In genomic region chr17:19805006-19805405, GRCh38 we compare ENCODE assay signal across 27 cellular contexts. TPM values are rescaled to one million over a fixed set of nuclear protein-coding genes. Genes with fewer than 3 reads are reported as not detected.
A peak's percentile ranks its signal among the peaks of the same experiment; 100 is the strongest.
DNase-seq lines count a peak whose midpoint lies in the region; ATAC-seq, FAIRE-seq and TF ChIP-seq lines count a peak whose summit lies in the region.
"Had no signal": no experiment of that assay in that cellular context is flagged by ENCODE, and none has a peak within 500 bp of the region (broad histone marks: within the 10 kb centered on the region; RNA-seq: fewer than 3 reads in every experiment).

No MANE protein-coding gene starts in this region.

- H2AFZ ChIP-seq in astrocyte (ENCODE audit: low read depth, low read length) = no peak overlapping the region

- TF ChIP-seq CTCF in astrocyte (IDR thresholded peaks at IDR 0.05; ENCODE audit: insufficient read depth, low read depth, low read length) (no peak), fibroblast of villous mesenchyme (IDR thresholded peaks at IDR 0.05; ENCODE audit: insufficient read depth, low read depth, low read length) (no peak), thoracic aorta (IDR thresholded peaks at IDR 0.05) (no peak)

- no peaks in the 10 kb centered on the region for H3K79me2 ChIP-seq in astrocyte (ENCODE audit: insufficient read depth, low read length)

- H3K9me3 ChIP-seq in astrocyte (ENCODE audit: insufficient read depth, low read depth, low read length) (no peaks in the 10 kb centered on the region), thoracic aorta (no peaks in the 10 kb centered on the region)
- H3K9me3 ChIP-seq: adrenal gland, HAP-1, Peyer's patch had no signal

- peaks cover 3% of the 10 kb centered on the region for H3K36me3 Mint-ChIP-seq in astrocyte (ENCODE audit: low read depth, unreplicated experiment)

- no peak overlapping the region for H3K27ac Mint-ChIP-seq in astrocyte (ENCODE audit: unreplicated experiment)
- H3K27ac Mint-ChIP-seq: activated CD4-positive, alpha-beta T cell treated with anti-CD3 and anti-CD28 coated beads, Interleukin-2, amount 10 ng/mL, durations not matched to agents 7 days and 5 days; CD8-positive, alpha-beta memory T cell; naive B cell had no signal

- H3K4me3 ChIP-seq in astrocyte (ENCODE audit: insufficient read depth, low read depth, low read length) = no peak overlapping the region
- H3K4me3 ChIP-seq in fibroblast of villous mesenchyme (ENCODE audit: low read depth, low read length) = no peak overlapping the region
- no peak overlapping the region for H3K4me3 ChIP-seq in thoracic aorta
- H3K4me3 ChIP-seq in H7 (ENCODE audit: insufficient read depth, low read depth, low read length) = no peak overlapping the region
- H3K4me3 ChIP-seq: adrenal gland, HAP-1, Peyer's patch had no signal

- H4K20me1 ChIP-seq in astrocyte (ENCODE audit: insufficient read depth, low read length) = no peaks in the 10 kb centered on the region

- no peak overlapping the region for H3K4me2 ChIP-seq in astrocyte (ENCODE audit: low read length)

- H3K4me3 Mint-ChIP-seq in astrocyte (ENCODE audit: unreplicated experiment) = no peak overlapping the region
- H3K4me3 Mint-ChIP-seq: activated CD4-positive, alpha-beta T cell treated with anti-CD3 and anti-CD28 coated beads, Interleukin-2, amount 10 ng/mL, durations not matched to agents 7 days and 5 days; CD8-positive, alpha-beta memory T cell; naive B cell had no signal

- no peaks in the 10 kb centered on the region for H3K27me3 Mint-ChIP-seq in astrocyte (ENCODE audit: low read depth, unreplicated experiment)
- H3K27me3 Mint-ChIP-seq: activated CD4-positive, alpha-beta T cell treated with anti-CD3 and anti-CD28 coated beads, Interleukin-2, amount 10 ng/mL, durations not matched to agents 7 days and 5 days; CD8-positive, alpha-beta memory T cell; naive B cell had no signal

- peak; percentile 17 for DNase-seq in AG20443 (ENCODE audit: low spot score)
- DNase-seq in astrocyte (ENCODE audit: low read depth) = no peak
- peak; percentile 88 for DNase-seq in fibroblast of villous mesenchyme (ENCODE audit: low read depth)
- no peak for DNase-seq in thoracic aorta (ENCODE audit: low spot score)
- no peak for DNase-seq in NCI-H1436 treated with DMSO at 0.1 percent for 48 hours (lab: John Stamatoyannopoulos, UW)
- no peak for DNase-seq in H7
- DNase-seq: activated CD4-positive, alpha-beta T cell treated with anti-CD3 and anti-CD28 coated beads, Interleukin-2, amount 10 ng/mL, durations not matched to agents 7 days and 5 days; activated naive CD4-positive, alpha-beta T cell treated with Interleukin-2 at 50 U/mL for 16 hours; activated T-cell treated with anti-CD3 and anti-CD28 coated beads, Interleukin-2, amount 50 U/mL, for 48 hours; adrenal gland; brain microvascular endothelial cell; CD8-positive, alpha-beta memory T cell; effector CD4-positive, alpha-beta T cell; KG1; left ventricle myocardium superior; MM.1S; naive B cell; NCI-H2081; NCI-H226; Peyer's patch; small intestine; stimulated activated CD4-positive, alpha-beta T cell treated with anti-CD3 and anti-CD28 coated beads, Interleukin-2, amount 100 ng/mL, for 48 hours had no signal

- ATAC-seq in thoracic aorta (ENCODE audit: insufficient number of reproducible peaks, low FRiP score, low read depth) (peak; percentile 60), GM21717 (IDR thresholded peaks at IDR 0.05; ENCODE audit: unreplicated experiment) (no peak), HG02973 (IDR thresholded peaks at IDR 0.05; ENCODE audit: unreplicated experiment) (no peak)
- ATAC-seq: left ventricle myocardium superior had no signal

- H3K9me3 Mint-ChIP-seq in astrocyte (ENCODE audit: unreplicated experiment) = no peaks in the 10 kb centered on the region
- H3K9me3 Mint-ChIP-seq: activated CD4-positive, alpha-beta T cell treated with anti-CD3 and anti-CD28 coated beads, Interleukin-2, amount 10 ng/mL, durations not matched to agents 7 days and 5 days; CD8-positive, alpha-beta memory T cell; naive B cell had no signal

- H3K27ac ChIP-seq in astrocyte (ENCODE audit: low read depth, low read length) (no peak overlapping the region), thoracic aorta (peak overlapping the region; percentile 32 to 57)
- H3K27ac ChIP-seq: brain microvascular endothelial cell, epithelial cell of prostate, Peyer's patch had no signal

- H3K36me3 ChIP-seq in astrocyte (ENCODE audit: insufficient read depth, low read length) (no peaks in the 10 kb centered on the region), thoracic aorta (peaks cover 11% of the 10 kb centered on the region), H7 (replicated peaks; ENCODE audit: control insufficient read depth, insufficient read depth, low read length) (no peaks in the 10 kb centered on the region)
- H3K36me3 ChIP-seq: HAP-1 had no signal

- no peak overlapping the region for H3K9ac ChIP-seq in astrocyte (ENCODE audit: low read length)

- no peaks in the 10 kb centered on the region for H3K4me1 Mint-ChIP-seq in astrocyte (ENCODE audit: low read depth, unreplicated experiment)
- H3K4me1 Mint-ChIP-seq: naive B cell had no signal

- FAIRE-seq in astrocyte (lab: Jason Lieb, UNC) = peak; percentile 5
- FAIRE-seq: islet of Langerhans, small intestine had no signal

- no peaks in the 10 kb centered on the region for H3K27me3 ChIP-seq in astrocyte (ENCODE audit: insufficient read depth, low read length)
- H3K27me3 ChIP-seq in thoracic aorta (replicated peaks; ENCODE audit: insufficient read depth) = no peaks in the 10 kb centered on the region
- H3K27me3 ChIP-seq in H7 (ENCODE audit: control insufficient read depth, insufficient read depth, low read length) = no peaks in the 10 kb centered on the region
- H3K27me3 ChIP-seq: adrenal gland, brain microvascular endothelial cell, Peyer's patch had no signal

- H3K4me1 ChIP-seq in astrocyte (ENCODE audit: insufficient read depth, low read length) (no peaks in the 10 kb centered on the region), thoracic aorta (ENCODE audit: control insufficient read depth in 1 of 2, low read depth in 2 of 2) (peaks cover 0 to 13% of the 10 kb centered on the region in 2 donors)
- H3K4me1 ChIP-seq: HAP-1, Peyer's patch had no signal

RNA-seq across cellular contexts. Expression of gene ALDH3A1, which starts 56.9 kb away (rescaled TPM):
- total RNA-seq in astrocyte (not detected in 2 replicates), fibroblast of villous mesenchyme (not detected in 2 replicates), thoracic aorta (10 to 100 TPM in 1 of 2 donors, 1 to 10 TPM in 1; 3.2 to 21.2 TPM)
- total RNA-seq in H7 (2014; rRNA removed; shearing (Covaris generic)) = 0.24 and 0.26 TPM in 2 replicates
- total RNA-seq: activated CD4-positive, alpha-beta T cell treated with anti-CD3 and anti-CD28 coated beads, Interleukin-2, amount 10 ng/mL, durations not matched to agents 7 days and 5 days; CD8-positive, alpha-beta memory T cell; left ventricle myocardium superior had no signal

Comparison
In these comparisons a context has a peak if more than half of its experiments do, and no peak if none do; other contexts are left out.
1. DNase-seq: peak in AG20443 (single experiment) and fibroblast of villous mesenchyme (single experiment); none in astrocyte (single experiment), thoracic aorta (single experiment), NCI-H1436 treated with DMSO at 0.1 percent for 48 hours (single experiment) and H7 (single experiment).